ENCODE assay signal across 18 cellular contexts in genomic region chr12:5589055-5589454, GRCh38.
"Had no signal": no experiment of that assay in that cellular context is flagged by ENCODE, and none has a peak within 500 bp of the region (broad histone marks: within the 10 kb centered on the region; RNA-seq: fewer than 3 reads in every experiment).

No MANE protein-coding gene starts in this region.

- H3K36me3 ChIP-seq: gastrocnemius medialis, pancreas, suprapubic skin, thyroid gland had no signal

- H3K4me1 Mint-ChIP-seq: naive thymus-derived CD4-positive, alpha-beta T cell; stimulated activated effector memory CD8-positive, alpha-beta T cell treated with anti-CD3 and anti-CD28 coated beads, Interleukin-12 subunit alpha, Interleukin-12 subunit beta, amount 100 ng/mL, for 72 hours had no signal

- DNase-seq: effector memory CD4-positive, alpha-beta T cell; gastrocnemius medialis; heart right ventricle; kidney glomerular epithelial cell; mammary epithelial cell; naive thymus-derived CD4-positive, alpha-beta T cell; nucleus accumbens; pancreas; right cardiac atrium; stimulated activated CD4-positive, alpha-beta T cell treated with anti-CD3 and anti-CD28 coated beads, Interleukin-4, amount 100 ng/mL, for 1 hour; stimulated activated CD8-positive, alpha-beta memory T cell treated with anti-CD3 and anti-CD28 coated beads, Interleukin-4, amount 100 ng/mL, for 48 hours; stimulated activated naive CD8-positive, alpha-beta T cell treated with anti-CD3 and anti-CD28 coated beads, Interleukin-15, Interleukin-2, amounts not matched to agents 100 U/mL and 50 U/mL, for 24 hours; thyroid gland had no signal

- H3K27me3 ChIP-seq: gastrocnemius medialis, heart right ventricle, pancreas, thyroid gland had no signal

- H3K4me3 Mint-ChIP-seq: naive thymus-derived CD4-positive, alpha-beta T cell; neural crest cell; stimulated activated effector memory CD8-positive, alpha-beta T cell treated with anti-CD3 and anti-CD28 coated beads, Interleukin-12 subunit alpha, Interleukin-12 subunit beta, amount 100 ng/mL, for 72 hours; type B pancreatic cell had no signal

- H3K9me3 Mint-ChIP-seq: neural crest cell, type B pancreatic cell had no signal

- H3K27ac ChIP-seq: gastrocnemius medialis, heart right ventricle, pancreas, suprapubic skin, thyroid gland had no signal

- H3K27ac Mint-ChIP-seq: naive thymus-derived CD4-positive, alpha-beta T cell; stimulated activated effector memory CD8-positive, alpha-beta T cell treated with anti-CD3 and anti-CD28 coated beads, Interleukin-12 subunit alpha, Interleukin-12 subunit beta, amount 100 ng/mL, for 72 hours; type B pancreatic cell had no signal

- H3K36me3 Mint-ChIP-seq: naive thymus-derived CD4-positive, alpha-beta T cell; stimulated activated effector memory CD8-positive, alpha-beta T cell treated with anti-CD3 and anti-CD28 coated beads, Interleukin-12 subunit alpha, Interleukin-12 subunit beta, amount 100 ng/mL, for 72 hours had no signal

- H3K4me1 ChIP-seq: pancreas, suprapubic skin, thyroid gland had no signal

- H3K9me3 ChIP-seq: gastrocnemius medialis, heart right ventricle, pancreas, suprapubic skin, thyroid gland had no signal

- H3K4me3 ChIP-seq: gastrocnemius medialis, heart right ventricle, pancreas, smooth muscle cell, suprapubic skin, thyroid gland had no signal
